ENCODE assay signal across 25 cellular contexts in the genomic region with DNA sequence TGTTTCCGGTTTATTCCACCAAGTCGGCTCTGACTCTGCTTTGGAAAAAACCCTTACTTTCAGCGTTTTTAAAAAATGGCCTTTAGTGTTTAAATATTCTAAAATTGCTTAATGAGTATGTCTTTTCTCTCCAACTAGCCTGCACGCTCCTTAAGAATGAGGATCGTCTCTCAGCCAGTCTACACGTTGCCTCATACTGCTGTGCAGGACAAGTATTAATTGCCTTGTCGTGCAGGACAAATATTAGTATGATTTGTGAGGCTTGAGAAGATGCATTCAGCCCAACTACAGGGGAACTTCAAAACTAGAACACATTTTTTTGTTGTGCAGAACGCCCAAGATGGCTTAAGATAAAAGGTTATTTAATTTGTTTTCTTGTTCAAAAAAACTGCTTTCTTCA.
"Had no signal": no experiment of that assay in that cellular context is flagged by ENCODE, and none has a peak within 500 bp of the region (broad histone marks: within the 10 kb centered on the region; RNA-seq: fewer than 3 reads in every experiment).

No MANE protein-coding gene starts in this region.

- H3K36me3 ChIP-seq: ascending aorta, cardiac muscle cell, colonic mucosa, gastrocnemius medialis, spleen, tibial nerve had no signal

- DNase-seq: activated CD4-positive, alpha-beta T cell treated with anti-CD3 and anti-CD28 coated beads for 36 hours; activated CD4-positive, alpha-beta T cell treated with anti-CD3 and anti-CD28 coated beads, Interleukin-2, amount 50 U/mL, for 4 hours; activated CD4-positive, CD25-positive, alpha-beta regulatory T cell; activated naive CD4-positive, alpha-beta T cell; activated T-cell treated with anti-CD3 and anti-CD28 coated beads for 4 hours; activated T-cell treated with anti-CD3 and anti-CD28 coated beads, Interleukin-2, amount 50 U/mL, for 72 hours; cerebellar nuclear complex; colonic mucosa; effector CD8-positive, alpha-beta T cell; erythroblast; gastrocnemius medialis; glutamatergic neuron; left ventricle myocardium superior; naive B cell; nucleus accumbens; spleen; stimulated activated naive CD4-positive, alpha-beta T cell had no signal

- H3K4me1 Mint-ChIP-seq: activated CD4-positive, alpha-beta T cell treated with anti-CD3 and anti-CD28 coated beads for 36 hours; naive B cell; neural crest cell had no signal

- H3K27ac ChIP-seq: ascending aorta, cardiac muscle cell, colonic mucosa, gastrocnemius medialis, spleen, tibial nerve had no signal

- H3K4me3 ChIP-seq: ascending aorta, cardiac muscle cell, colonic mucosa, gastrocnemius medialis, spleen, tibial nerve had no signal

- H3K9me3 Mint-ChIP-seq: activated T-cell treated with anti-CD3 and anti-CD28 coated beads, Interleukin-2, amount 50 U/mL, for 72 hours; naive B cell; neural crest cell had no signal

- H3K27me3 Mint-ChIP-seq: brain had no signal

- H3K9me3 ChIP-seq: ascending aorta, colonic mucosa, gastrocnemius medialis, spleen, tibial nerve had no signal

- H3K36me3 Mint-ChIP-seq: brain, naive B cell had no signal

- H3K27me3 ChIP-seq: ascending aorta, cardiac muscle cell, colonic mucosa, gastrocnemius medialis, tibial nerve had no signal

- ATAC-seq: activated CD4-positive, alpha-beta T cell treated with anti-CD3 and anti-CD28 coated beads for 36 hours; activated T-cell treated with anti-CD3 and anti-CD28 coated beads, Interleukin-2, amount 50 U/mL, for 72 hours; gastrocnemius medialis; left ventricle myocardium superior; right cardiac atrium had no signal

- FAIRE-seq: islet of Langerhans had no signal

- H3K27ac Mint-ChIP-seq: activated CD4-positive, alpha-beta T cell treated with anti-CD3 and anti-CD28 coated beads for 36 hours; activated naive CD8-positive, alpha-beta T cell; activated T-cell treated with anti-CD3 and anti-CD28 coated beads, Interleukin-2, amount 50 U/mL, for 72 hours; brain had no signal

- H3K4me3 Mint-ChIP-seq: activated CD4-positive, alpha-beta T cell treated with anti-CD3 and anti-CD28 coated beads for 36 hours; activated naive CD8-positive, alpha-beta T cell; activated T-cell treated with anti-CD3 and anti-CD28 coated beads, Interleukin-2, amount 50 U/mL, for 72 hours; brain; neural crest cell had no signal

- H3K4me1 ChIP-seq: ascending aorta, colonic mucosa, gastrocnemius medialis, spleen, tibial nerve had no signal
